25 cellular contexts compared by ENCODE assay signal in the genomic region with DNA sequence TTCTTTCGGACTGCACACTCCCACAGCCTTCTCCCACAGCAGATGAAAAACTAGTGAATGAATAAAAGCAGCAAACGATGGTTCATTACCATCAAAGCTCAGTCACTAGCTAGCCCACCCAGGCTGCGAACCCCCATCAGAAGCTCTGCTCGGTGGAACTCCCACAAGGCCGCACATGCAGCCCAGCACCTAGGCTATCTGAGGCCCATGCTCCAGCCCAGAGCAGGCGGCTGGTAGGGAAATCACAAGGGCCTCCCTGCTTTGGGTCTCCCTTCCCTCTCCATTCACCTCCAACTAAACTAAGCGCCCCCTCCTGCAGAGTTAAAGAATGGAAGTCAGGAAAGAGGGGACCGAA.
A peak's percentile ranks its signal among the peaks of the same experiment; 100 is the strongest.
DNase-seq lines count a peak whose midpoint lies in the region; ATAC-seq and TF ChIP-seq lines count a peak whose summit lies in the region.
"Had no signal": no experiment of that assay in that cellular context is flagged by ENCODE, and none has a peak within 500 bp of the region (broad histone marks: within the 10 kb centered on the region; RNA-seq: fewer than 3 reads in every experiment).

No MANE protein-coding gene starts in this region.

- H3K4me2 ChIP-seq in hepatocyte = peak overlapping the region; percentile 25

- no peaks in the 10 kb centered on the region for H3K9me3 Mint-ChIP-seq in activated CD8-positive, alpha-beta T cell treated with anti-CD3 and anti-CD28 coated beads for 36 hours
- H3K9me3 Mint-ChIP-seq in activated CD8-positive, alpha-beta T cell treated with anti-CD3 and anti-CD28 coated beads, Interleukin-2, amount 10 ng/mL, durations not matched to agents 7 days and 5 days (ENCODE audit: insufficient read depth) = no peaks in the 10 kb centered on the region
- no peaks in the 10 kb centered on the region for H3K9me3 Mint-ChIP-seq in activated CD8-positive, alpha-beta memory T cell treated with anti-CD3 and anti-CD28 coated beads, Interleukin-2, amount 10 ng/mL, durations not matched to agents 7 days and 5 days (ENCODE audit: low read depth)
- H3K9me3 Mint-ChIP-seq: activated B cell treated with CpG ODN at 0.5 μM for 24 hours; activated CD4-positive, alpha-beta memory T cell treated with anti-CD3 and anti-CD28 coated beads, Interleukin-2, amount 10 ng/mL, durations not matched to agents 7 days and 5 days; CD4-positive, alpha-beta T cell had no signal

- H3K36me3 ChIP-seq in RWPE2 (ENCODE audit: low read depth) (peaks cover 21% of the 10 kb centered on the region), hepatocyte (replicated peaks; ENCODE audit: insufficient read depth, low read depth) (no peaks in the 10 kb centered on the region)
- H3K36me3 ChIP-seq: adrenal gland, brain microvascular endothelial cell had no signal

- no peaks in the 10 kb centered on the region for H3K27me3 Mint-ChIP-seq in activated CD8-positive, alpha-beta T cell treated with anti-CD3 and anti-CD28 coated beads for 36 hours
- no peaks in the 10 kb centered on the region for H3K27me3 Mint-ChIP-seq in activated CD8-positive, alpha-beta T cell treated with anti-CD3 and anti-CD28 coated beads, Interleukin-2, amount 10 ng/mL, durations not matched to agents 7 days and 5 days (ENCODE audit: low read depth)
- H3K27me3 Mint-ChIP-seq in activated CD8-positive, alpha-beta memory T cell treated with anti-CD3 and anti-CD28 coated beads, Interleukin-2, amount 10 ng/mL, durations not matched to agents 7 days and 5 days = no peaks in the 10 kb centered on the region
- H3K27me3 Mint-ChIP-seq: activated B cell treated with CpG ODN at 0.5 μM for 24 hours; activated CD4-positive, alpha-beta memory T cell treated with anti-CD3 and anti-CD28 coated beads, Interleukin-2, amount 10 ng/mL, durations not matched to agents 7 days and 5 days; CD4-positive, alpha-beta T cell had no signal

- peaks cover 25% of the 10 kb centered on the region for H3K79me2 ChIP-seq in hepatocyte

- H3K27ac Mint-ChIP-seq in activated CD8-positive, alpha-beta T cell treated with anti-CD3 and anti-CD28 coated beads for 36 hours = peak overlapping the region; percentile 18
- no peak overlapping the region for H3K27ac Mint-ChIP-seq in activated CD8-positive, alpha-beta T cell treated with anti-CD3 and anti-CD28 coated beads, Interleukin-2, amount 10 ng/mL, durations not matched to agents 7 days and 5 days
- no peak overlapping the region for H3K27ac Mint-ChIP-seq in activated CD8-positive, alpha-beta memory T cell treated with anti-CD3 and anti-CD28 coated beads, Interleukin-2, amount 10 ng/mL, durations not matched to agents 7 days and 5 days
- H3K27ac Mint-ChIP-seq: activated CD4-positive, alpha-beta memory T cell treated with anti-CD3 and anti-CD28 coated beads, Interleukin-2, amount 10 ng/mL, durations not matched to agents 7 days and 5 days; CD4-positive, alpha-beta T cell had no signal

- peaks cover 18% of the 10 kb centered on the region for H3K36me3 Mint-ChIP-seq in activated CD8-positive, alpha-beta T cell treated with anti-CD3 and anti-CD28 coated beads for 36 hours (ENCODE audit: low read depth)
- peaks cover 16% of the 10 kb centered on the region for H3K36me3 Mint-ChIP-seq in activated CD8-positive, alpha-beta T cell treated with anti-CD3 and anti-CD28 coated beads, Interleukin-2, amount 10 ng/mL, durations not matched to agents 7 days and 5 days (ENCODE audit: low read depth)
- H3K36me3 Mint-ChIP-seq in activated CD8-positive, alpha-beta memory T cell treated with anti-CD3 and anti-CD28 coated beads, Interleukin-2, amount 10 ng/mL, durations not matched to agents 7 days and 5 days = peaks cover 3% of the 10 kb centered on the region

- H3K27ac ChIP-seq in RWPE2 (ENCODE audit: poor library complexity, severe bottlenecking) (peak overlapping the region; percentile 99), hepatocyte (peak overlapping the region; percentile 99), substantia nigra (ENCODE audit: low read depth, low read length, poor library complexity, severe bottlenecking) (peak overlapping the region; percentile 54)
- H3K27ac ChIP-seq: 22Rv1, adrenal gland, brain microvascular endothelial cell, HL-60, skin epidermis had no signal

- no peaks in the 10 kb centered on the region for H3K9me2 ChIP-seq in hepatocyte (replicated peaks; ENCODE audit: insufficient read depth)

- 67% methylated on average over 8 of the region's 8 CpGs for WGBS in hepatocyte (ENCODE audit: low lambda C conversion rate, missing lambda C conversion rate)

- H2AFZ ChIP-seq in hepatocyte = no peak overlapping the region

- H3K27me3 ChIP-seq in RWPE2 (ENCODE audit: insufficient read depth, poor library complexity, severe bottlenecking) (no peaks in the 10 kb centered on the region), hepatocyte (no peaks in the 10 kb centered on the region)
- H3K27me3 ChIP-seq: adrenal gland, brain microvascular endothelial cell, testis had no signal

- ATAC-seq in activated CD8-positive, alpha-beta T cell treated with anti-CD3 and anti-CD28 coated beads for 36 hours = no peak
- no peak for ATAC-seq in activated CD8-positive, alpha-beta T cell treated with anti-CD3 and anti-CD28 coated beads, Interleukin-2, amount 10 ng/mL, durations not matched to agents 7 days and 5 days
- no peak for ATAC-seq in RWPE2 (ENCODE audit: low read depth)
- no peak for ATAC-seq in activated CD8-positive, alpha-beta memory T cell treated with anti-CD3 and anti-CD28 coated beads, Interleukin-2, amount 10 ng/mL, durations not matched to agents 7 days and 5 days
- ATAC-seq: HepG2 had no signal

- intact Hi-C loops in activated CD8-positive, alpha-beta T cell treated with anti-CD3 and anti-CD28 coated beads for 36 hours (cut with micrococcal nuclease) = no loop called here

- no peak for DNase-seq in activated CD8-positive, alpha-beta T cell treated with anti-CD3 and anti-CD28 coated beads for 36 hours
- no peak for DNase-seq in activated CD8-positive, alpha-beta T cell treated with anti-CD3 and anti-CD28 coated beads, Interleukin-2, amount 10 ng/mL, durations not matched to agents 7 days and 5 days
- DNase-seq in RWPE2 (ENCODE audit: low spot score) = no peak
- no peak for DNase-seq in hepatocyte (ENCODE audit: low spot score)
- no peak for DNase-seq in substantia nigra (lab: John Stamatoyannopoulos, UW)
- DNase-seq in GOT3 (lab: John Stamatoyannopoulos, UW) = no peak
- no peak for DNase-seq in activated CD8-positive, alpha-beta memory T cell treated with anti-CD3 and anti-CD28 coated beads, Interleukin-2, amount 10 ng/mL, durations not matched to agents 7 days and 5 days
- no peak for DNase-seq in T-helper 1 cell
- DNase-seq: activated B cell treated with CpG ODN at 0.5 μM for 24 hours; activated CD4-positive, alpha-beta memory T cell treated with anti-CD3 and anti-CD28 coated beads, Interleukin-2, amount 10 ng/mL, durations not matched to agents 7 days and 5 days; activated naive CD4-positive, alpha-beta T cell; activated T-cell treated with anti-CD3 and anti-CD28 coated beads, Interleukin-2, amount 50 U/mL, for 1 hour; adrenal gland; CD4-positive, alpha-beta T cell; DMS153; NCI-H2029 treated with DMSO at 0.1 percent for 48 hours; nucleus accumbens; RPMI8226; T-helper 9 cell; testis had no signal

- no peak overlapping the region for H3K4me3 ChIP-seq in RWPE2 (ENCODE audit: severe bottlenecking)
- no peak overlapping the region for H3K4me3 ChIP-seq in hepatocyte
- H3K4me3 ChIP-seq: adrenal gland, skin epidermis, testis had no signal

- TF ChIP-seq CTCF in activated CD8-positive, alpha-beta T cell treated with anti-CD3 and anti-CD28 coated beads for 36 hours (IDR thresholded peaks at IDR 0.05) = no peak
- TF ChIP-seq CTCF in RWPE2 (IDR thresholded peaks at IDR 0.05; ENCODE audit: poor library complexity, severe bottlenecking) = no peak
- TF ChIP-seq CTCF in hepatocyte (IDR thresholded peaks at IDR 0.05; ENCODE audit: poor library complexity) = no peak

- CTCF ChIA-PET in activated CD8-positive, alpha-beta T cell treated with anti-CD3 and anti-CD28 coated beads for 36 hours (lab: Charles Lee) = no interaction called here
- CTCF ChIA-PET in activated CD8-positive, alpha-beta T cell treated with anti-CD3 and anti-CD28 coated beads, Interleukin-2, amount 10 ng/mL, durations not matched to agents 7 days and 5 days (lab: Charles Lee) = no interaction called here
- CTCF ChIA-PET in activated CD8-positive, alpha-beta memory T cell treated with anti-CD3 and anti-CD28 coated beads, Interleukin-2, amount 10 ng/mL, durations not matched to agents 7 days and 5 days (lab: Charles Lee) = interaction anchor here (1.0 to 2.3 kb wide), 2 partner anchors 10 to 12 kb away, joined by 3 to 7 read pairs; no protein-coding TSS in a partner anchor

- H3K9me3 ChIP-seq in RWPE2 (ENCODE audit: severe bottlenecking) (no peaks in the 10 kb centered on the region), hepatocyte (ENCODE audit: low read depth) (no peaks in the 10 kb centered on the region)
- H3K9me3 ChIP-seq: adrenal gland, testis had no signal

- peaks cover 56% of the 10 kb centered on the region for H3K4me1 Mint-ChIP-seq in activated CD8-positive, alpha-beta T cell treated with anti-CD3 and anti-CD28 coated beads for 36 hours (ENCODE audit: low read depth)
- peaks cover 52% of the 10 kb centered on the region for H3K4me1 Mint-ChIP-seq in activated CD8-positive, alpha-beta T cell treated with anti-CD3 and anti-CD28 coated beads, Interleukin-2, amount 10 ng/mL, durations not matched to agents 7 days and 5 days (ENCODE audit: low read depth)
- H3K4me1 Mint-ChIP-seq in activated CD8-positive, alpha-beta memory T cell treated with anti-CD3 and anti-CD28 coated beads, Interleukin-2, amount 10 ng/mL, durations not matched to agents 7 days and 5 days = peaks cover 40% of the 10 kb centered on the region

- H3K4me3 Mint-ChIP-seq in activated CD8-positive, alpha-beta T cell treated with anti-CD3 and anti-CD28 coated beads for 36 hours = no peak overlapping the region
- H3K4me3 Mint-ChIP-seq in activated CD8-positive, alpha-beta T cell treated with anti-CD3 and anti-CD28 coated beads, Interleukin-2, amount 10 ng/mL, durations not matched to agents 7 days and 5 days = no peak overlapping the region
- H3K4me3 Mint-ChIP-seq in activated CD8-positive, alpha-beta memory T cell treated with anti-CD3 and anti-CD28 coated beads, Interleukin-2, amount 10 ng/mL, durations not matched to agents 7 days and 5 days = no peak overlapping the region
- H3K4me3 Mint-ChIP-seq: activated B cell treated with CpG ODN at 0.5 μM for 24 hours; activated CD4-positive, alpha-beta memory T cell treated with anti-CD3 and anti-CD28 coated beads, Interleukin-2, amount 10 ng/mL, durations not matched to agents 7 days and 5 days; CD4-positive, alpha-beta T cell had no signal

- H3K4me1 ChIP-seq in RWPE2 (ENCODE audit: insufficient read depth, poor library complexity, severe bottlenecking) (peaks cover 82% of the 10 kb centered on the region), hepatocyte (ENCODE audit: insufficient read depth) (peaks cover 85% of the 10 kb centered on the region)

- POLR2A ChIA-PET in activated CD8-positive, alpha-beta T cell treated with anti-CD3 and anti-CD28 coated beads for 36 hours (lab: Charles Lee) = no interaction called here
- POLR2A ChIA-PET in activated CD8-positive, alpha-beta T cell treated with anti-CD3 and anti-CD28 coated beads, Interleukin-2, amount 10 ng/mL, durations not matched to agents 7 days and 5 days (lab: Charles Lee) = no interaction called here

- no peaks in the 10 kb centered on the region for H4K20me1 ChIP-seq in hepatocyte (ENCODE audit: insufficient read depth, poor library complexity, severe bottlenecking)
